Comparison of ENCODE assay signal across 10 cellular contexts in the genomic region with DNA sequence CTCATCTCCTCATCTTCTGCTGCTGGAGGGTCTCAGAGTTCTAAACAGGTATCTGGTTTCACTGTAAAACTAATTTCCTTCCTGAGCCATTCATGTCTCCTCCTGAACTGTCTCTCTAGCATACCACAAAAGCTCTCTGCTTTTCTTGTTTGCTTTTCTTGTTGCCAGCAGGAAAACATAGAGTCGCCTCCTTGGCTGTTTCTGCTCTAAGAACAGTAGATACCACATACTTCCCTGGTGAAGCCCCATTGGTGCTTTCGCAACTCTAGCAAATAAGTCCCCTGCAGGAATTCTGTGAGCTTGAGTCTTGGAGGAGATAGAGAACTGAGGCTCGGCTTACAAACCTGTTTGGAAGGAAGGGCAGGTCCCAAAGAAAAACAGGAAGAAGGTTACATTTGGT. TPM values are rescaled to one million over a fixed set of nuclear protein-coding genes. Genes with fewer than 3 reads are reported as not detected.
A peak's percentile ranks its signal among the peaks of the same experiment; 100 is the strongest.
DNase-seq lines count a peak whose midpoint lies in the region; ATAC-seq and TF ChIP-seq lines count a peak whose summit lies in the region.
"Had no signal": no experiment of that assay in that cellular context is flagged by ENCODE, and none has a peak within 500 bp of the region (broad histone marks: within the 10 kb centered on the region; RNA-seq: fewer than 3 reads in every experiment).

No MANE protein-coding gene starts in this region.

- peak overlapping the region; percentile 71 for H3K9ac ChIP-seq in SK-N-SH

- no peak for TF ChIP-seq EP300 in SK-N-SH (IDR thresholded peaks at IDR 0.05; ENCODE audit: borderline replicate concordance in 1 of 2, low read depth in 1 of 2, low read length in 1 of 2)

- H3K9me2 ChIP-seq in SK-N-SH, result no peaks in the 10 kb centered on the region

- H4K20me1 ChIP-seq in SK-N-SH (ENCODE audit: insufficient read depth), result no peaks in the 10 kb centered on the region

- DNase-seq in ELR (ENCODE audit: low read depth) (peak; percentile 45), SK-N-SH (no peak), epithelial cell of proximal tubule (ENCODE audit: low read depth) (peak; percentile 90), renal cortical epithelial cell (ENCODE audit: low read depth) (peak; percentile 97), midbrain (lab: John Stamatoyannopoulos, UW) (no peak), occipital lobe (lab: John Stamatoyannopoulos, UW) (no peak)
- DNase-seq: activated CD8-positive, alpha-beta memory T cell treated with anti-CD3 and anti-CD28 coated beads, Interleukin-2, amount 50 U/mL, for 4 hours; NCI-H524 treated with DMSO at 0.1 percent for 48 hours had no signal

- peak overlapping the region; percentile 44 for H3K4me2 ChIP-seq in SK-N-SH

- H3K4me3 ChIP-seq in SK-N-SH (ENCODE audit: low read depth in 2 of 2, low read length in 1 of 2) (no peak overlapping the region), epithelial cell of proximal tubule (ENCODE audit: low read depth, low read length) (no peak overlapping the region)

- ATAC-seq in HG02973 (IDR thresholded peaks at IDR 0.05; ENCODE audit: unreplicated experiment) (no peak), GM21381 (IDR thresholded peaks at IDR 0.05; ENCODE audit: unreplicated experiment) (no peak)

- H3K9me3 ChIP-seq in SK-N-SH, result no peaks in the 10 kb centered on the region

- peaks cover 43% of the 10 kb centered on the region for H3F3A ChIP-seq in SK-N-SH (replicated peaks; ENCODE audit: insufficient read depth)

- CTCF ChIA-PET in SK-N-SH (lab: Yijun Ruan, JAX), result interaction anchor here (0.8 to 1.5 kb wide), 4 partner anchors 18 to 37 kb away, joined by 3 to 7 read pairs (median 4); no protein-coding TSS in a partner anchor

- POLR2A ChIA-PET in SK-N-SH (lab: Yijun Ruan, JAX), result no interaction called here

- H3K4me1 ChIP-seq in SK-N-SH (ENCODE audit: control insufficient read depth in 1 of 2, insufficient read depth in 2 of 2, low read depth in 1 of 2, low read length in 1 of 2), result peaks cover 33 to 53% of the 10 kb centered on the region in 2 experiments

- TF ChIP-seq RAD21 in SK-N-SH (IDR thresholded peaks at IDR 0.05; ENCODE audit: low read length), result no peak

- no peaks in the 10 kb centered on the region for H3K36me3 ChIP-seq in SK-N-SH (replicated peaks in 1 of 2; ENCODE audit: control insufficient read depth in 1 of 2, insufficient read depth in 2 of 2, low read length in 1 of 2)

- TF ChIP-seq CTCF in SK-N-SH (IDR thresholded peaks at IDR 0.05) (no peak), epithelial cell of proximal tubule (conservative IDR thresholded peaks at IDR 0.05; ENCODE audit: low read depth, low read length) (no peak)

- 0 out of 2 replicates have a peak overlapping the region, but pooled peaks have one; percentile 2 for H2AFZ ChIP-seq in SK-N-SH (ENCODE audit: low read depth)

- H3K27me3 ChIP-seq in SK-N-SH (ENCODE audit: insufficient read depth), result no peaks in the 10 kb centered on the region

- H3K79me2 ChIP-seq in SK-N-SH (ENCODE audit: insufficient read depth), result peaks cover 54% of the 10 kb centered on the region; the same call in 1 of the 2 replicates

- WGBS in SK-N-SH (ENCODE audit: low lambda C conversion rate), result 66% methylated on average over 3 of the region's 3 CpGs

- H3K27ac ChIP-seq in SK-N-SH (ENCODE audit: low read depth in 2 of 2, low read length in 1 of 2), result peak overlapping the region in 1 of 2 experiments; percentile 96; a peak in 2 of 4 replicates

TF ChIP-seq in SK-N-SH, 30 proteins besides CTCF, POLR2A, EP300 and RAD21:
- TF ChIP-seq TCF12 (IDR thresholded peaks at IDR 0.05), result no peak
- TF ChIP-seq TEAD4 (IDR thresholded peaks at IDR 0.05; ENCODE audit: borderline replicate concordance, insufficient read depth), result no peak
- no peak for TF ChIP-seq GATA2 (CRISPR knock-in tag; IDR thresholded peaks at IDR 0.05)
- no peak for TF ChIP-seq ELF1 (IDR thresholded peaks at IDR 0.05)
- TF ChIP-seq POLR2AphosphoS5 (IDR thresholded peaks at IDR 0.05; ENCODE audit: low read depth, low read length), result no peak
- TF ChIP-seq JUND (IDR thresholded peaks at IDR 0.05), result no peak

RNA-seq across cellular contexts. Expression of a gene that starts 7.0 kb away (rescaled TPM):
- 5.3 and 6.8 TPM in 2 replicates for polyA plus RNA-seq in SK-N-SH (2012; rRNA removed)
- 6.3 and 6.9 TPM in 2 replicates for polyA plus RNA-seq in SK-N-SH (2012; cell fraction: cytosol; rRNA removed)
- polyA plus RNA-seq in SK-N-SH (2012; cell fraction: nucleus; rRNA removed), result 5.9 and 9.3 TPM in 2 replicates
- total RNA-seq in epithelial cell of proximal tubule (6.8 and 7.7 TPM in 2 replicates), renal cortical epithelial cell (58.9 and 64.7 TPM in 2 replicates), occipital lobe (78.5 TPM)

RNA-seq across cellular contexts. Expression of a gene that starts 25.4 kb away (rescaled TPM):
- not detected in 2 replicates for polyA plus RNA-seq in SK-N-SH (2012; rRNA removed)
- not detected in 2 replicates for polyA plus RNA-seq in SK-N-SH (2012; cell fraction: cytosol; rRNA removed)
- polyA plus RNA-seq in SK-N-SH (2012; cell fraction: nucleus; rRNA removed), result not detected in 2 replicates
- total RNA-seq in epithelial cell of proximal tubule (4.0 and 5.0 TPM in 2 replicates), renal cortical epithelial cell (9.2 and 15.3 TPM in 2 replicates), occipital lobe (not detected)

RNA-seq across cellular contexts. Expression of a gene that starts 31.6 kb away (rescaled TPM):
- polyA plus RNA-seq in SK-N-SH (2012; rRNA removed), result not detected in 2 replicates
- 0.03 TPM in 1 of 2 replicates, not detected in the other for polyA plus RNA-seq in SK-N-SH (2012; cell fraction: cytosol; rRNA removed)
- polyA plus RNA-seq in SK-N-SH (2012; cell fraction: nucleus; rRNA removed), result 0.13 TPM in 1 of 2 replicates, not detected in the other
- total RNA-seq in epithelial cell of proximal tubule (0.29 TPM in 1 of 2 replicates, not detected in the other), renal cortical epithelial cell (0.10 and 0.69 TPM in 2 replicates), occipital lobe (0.31 TPM)

RNA-seq across cellular contexts. Expression of a gene that starts 32.6 kb away (rescaled TPM):
- 0.92 and 1.5 TPM in 2 replicates for polyA plus RNA-seq in SK-N-SH (2012; rRNA removed)
- polyA plus RNA-seq in SK-N-SH (2012; cell fraction: cytosol; rRNA removed), result 0.67 and 1.2 TPM in 2 replicates
- polyA plus RNA-seq in SK-N-SH (2012; cell fraction: nucleus; rRNA removed), result 0.29 and 1.8 TPM in 2 replicates
- total RNA-seq in epithelial cell of proximal tubule (5.9 and 25.8 TPM in 2 replicates), renal cortical epithelial cell (63.0 and 179 TPM in 2 replicates), occipital lobe (10.3 TPM)

Comparison
In these comparisons a context has a peak if more than half of its experiments do, and no peak if none do; other contexts are left out.
1. DNase-seq: peak in ELR (single experiment), epithelial cell of proximal tubule (single experiment) and renal cortical epithelial cell (single experiment); none in SK-N-SH (single experiment), midbrain (single experiment) and occipital lobe (single experiment).